Comparison of ENCODE assay signal across 24 cellular contexts in the genomic region with DNA sequence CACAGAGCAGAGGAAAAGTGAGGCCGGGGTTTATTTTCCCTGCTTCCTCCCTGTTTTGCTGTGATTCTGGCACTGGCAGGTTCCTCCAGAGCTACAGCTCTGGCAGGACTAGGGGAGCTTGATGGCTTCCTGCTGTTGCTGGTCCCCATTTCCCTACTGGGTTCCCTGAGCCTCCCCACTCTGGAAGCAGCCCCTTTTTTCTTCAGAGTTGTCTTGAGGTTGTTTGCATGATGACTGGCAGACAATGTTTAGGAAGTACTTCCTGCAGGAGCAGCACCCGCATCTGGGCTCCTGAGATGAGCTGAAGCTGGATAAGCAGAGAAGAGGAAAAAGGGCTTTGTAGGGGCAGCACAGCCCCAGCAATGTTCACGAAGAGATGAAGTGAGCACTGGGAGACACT.
"Had no signal": no experiment of that assay in that cellular context is flagged by ENCODE, and none has a peak within 500 bp of the region (broad histone marks: within the 10 kb centered on the region; RNA-seq: fewer than 3 reads in every experiment).

No MANE protein-coding gene starts in this region.

- H3K4me2 ChIP-seq: hepatocyte had no signal

- H3K27me3 ChIP-seq: hepatocyte, thyroid gland had no signal

- ATAC-seq: activated T-cell treated with anti-CD3 and anti-CD28 coated beads, Interleukin-2, amount 50 U/mL, for 72 hours; left lobe of liver; lower lobe of right lung; naive thymus-derived CD4-positive, alpha-beta T cell; T-helper 17 cell had no signal

- H3K36me3 Mint-ChIP-seq: activated CD4-positive, alpha-beta memory T cell treated with anti-CD3 and anti-CD28 coated beads for 36 hours; activated naive CD8-positive, alpha-beta T cell treated with anti-CD3 and anti-CD28 coated beads, Interleukin-2, amount 10 ng/mL, durations not matched to agents 7 days and 5 days; immature natural killer cell had no signal

- H3K4me3 Mint-ChIP-seq: activated CD4-positive, alpha-beta memory T cell treated with anti-CD3 and anti-CD28 coated beads for 36 hours; activated naive CD4-positive, alpha-beta T cell treated with anti-CD3 and anti-CD28 coated beads for 36 hours; activated naive CD8-positive, alpha-beta T cell treated with anti-CD3 and anti-CD28 coated beads, Interleukin-2, amount 10 ng/mL, durations not matched to agents 7 days and 5 days; activated T-cell treated with anti-CD3 and anti-CD28 coated beads, Interleukin-2, amount 50 U/mL, for 72 hours; endodermal cell; immature natural killer cell; naive thymus-derived CD4-positive, alpha-beta T cell; T-helper 17 cell had no signal

- H2AFZ ChIP-seq: hepatocyte had no signal

- H3K4me3 ChIP-seq: coronary artery, hepatocyte, lower lobe of right lung, thyroid gland had no signal

- H3K9me3 Mint-ChIP-seq: activated T-cell treated with anti-CD3 and anti-CD28 coated beads, Interleukin-2, amount 50 U/mL, for 72 hours had no signal

- H3K9me3 ChIP-seq: lower lobe of right lung, thyroid gland had no signal

- H3K4me1 Mint-ChIP-seq: activated naive CD8-positive, alpha-beta T cell treated with anti-CD3 and anti-CD28 coated beads, Interleukin-2, amount 10 ng/mL, durations not matched to agents 7 days and 5 days; immature natural killer cell had no signal

- DNase-seq: activated CD4-positive, alpha-beta memory T cell treated with anti-CD3 and anti-CD28 coated beads for 36 hours; activated CD4-positive, alpha-beta T cell treated with anti-CD3 and anti-CD28 coated beads for 48 hours; activated CD4-positive, CD25-positive, alpha-beta regulatory T cell; activated effector memory CD4-positive, alpha-beta T cell treated with Interleukin-2 at 50 U/mL for 16 hours; activated naive CD4-positive, alpha-beta T cell treated with anti-CD3 and anti-CD28 coated beads for 36 hours; activated naive CD8-positive, alpha-beta T cell treated with anti-CD3 and anti-CD28 coated beads, Interleukin-2, amount 10 ng/mL, durations not matched to agents 7 days and 5 days; activated T-cell treated with anti-CD3 and anti-CD28 coated beads, Interleukin-2, amount 50 U/mL, for 72 hours; amygdala; cerebellar nuclear complex; endodermal cell; immature natural killer cell; lower lobe of right lung; naive thymus-derived CD4-positive, alpha-beta T cell; posterior cingulate gyrus; retina; stimulated activated CD4-positive, alpha-beta T cell treated with anti-CD3 and anti-CD28 coated beads, Interleukin-4, amount 100 ng/mL, for 24 hours; stimulated activated naive CD4-positive, alpha-beta T cell treated with Interleukin-2 at 50 U/mL for 16 hours; SW 1271; T-helper 17 cell had no signal

- H3K27ac ChIP-seq: epithelial cell of prostate, hepatocyte, lower lobe of right lung, thyroid gland had no signal

- H3K36me3 ChIP-seq: lower lobe of right lung, thyroid gland had no signal

- H3K27ac Mint-ChIP-seq: activated CD4-positive, alpha-beta memory T cell treated with anti-CD3 and anti-CD28 coated beads for 36 hours; activated naive CD4-positive, alpha-beta T cell treated with anti-CD3 and anti-CD28 coated beads for 36 hours; activated naive CD8-positive, alpha-beta T cell treated with anti-CD3 and anti-CD28 coated beads, Interleukin-2, amount 10 ng/mL, durations not matched to agents 7 days and 5 days; activated T-cell treated with anti-CD3 and anti-CD28 coated beads, Interleukin-2, amount 50 U/mL, for 72 hours; endodermal cell; naive thymus-derived CD4-positive, alpha-beta T cell; T-helper 17 cell had no signal

- H3K79me2 ChIP-seq: hepatocyte had no signal
